In the genomic region with DNA sequence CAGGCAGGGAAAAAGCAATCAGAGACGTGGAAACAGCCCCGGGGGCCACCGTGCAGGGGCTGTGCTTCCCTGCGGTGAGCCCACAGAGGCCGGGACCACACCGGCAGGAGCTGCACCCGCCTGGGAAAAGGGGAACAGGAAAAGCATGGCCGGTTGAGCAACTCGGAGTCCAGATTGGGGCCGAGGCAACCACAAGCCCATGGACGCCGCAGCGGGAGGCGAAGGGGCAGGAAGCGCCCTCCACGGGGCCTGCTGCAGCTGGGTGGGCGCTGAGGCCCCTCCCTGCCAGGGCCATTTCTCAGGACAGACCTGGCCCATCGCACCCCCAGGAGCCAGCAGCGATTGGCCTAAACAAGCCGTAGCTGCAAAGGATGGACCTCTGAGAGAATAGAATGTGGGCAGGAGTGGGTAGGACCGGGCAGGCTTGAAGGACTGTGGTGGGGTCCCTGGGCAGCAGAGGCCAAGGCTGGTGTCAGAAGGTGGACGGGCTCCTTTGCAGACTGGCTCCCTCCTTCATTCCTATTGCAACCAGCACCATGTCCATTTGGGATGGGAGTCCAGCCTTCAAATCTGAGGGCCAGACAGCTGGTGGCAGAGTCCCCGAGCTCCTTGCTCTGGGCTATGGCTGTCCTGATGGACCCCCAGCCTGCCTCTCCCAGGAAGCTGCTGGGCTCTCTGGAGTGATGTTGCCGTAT, we compare ENCODE assay signal across 1 cellular context.
TF ChIP-seq lines count a peak whose summit lies in the region.

No MANE protein-coding gene starts in this region.

TF ChIP-seq in GM23338, 12 proteins besides CTCF, POLR2A, EP300 and RAD21:
- TF ChIP-seq CREB1 (CRISPR knock-in tag; IDR thresholded peaks at IDR 0.05; ENCODE audit: low read depth): no peak
- no peak for TF ChIP-seq ZNF331 (CRISPR knock-in tag; IDR thresholded peaks at IDR 0.05; ENCODE audit: low read depth)
- TF ChIP-seq NANOG (IDR thresholded peaks at IDR 0.05; ENCODE audit: borderline replicate concordance): no peak
- TF ChIP-seq, protein P1, sequence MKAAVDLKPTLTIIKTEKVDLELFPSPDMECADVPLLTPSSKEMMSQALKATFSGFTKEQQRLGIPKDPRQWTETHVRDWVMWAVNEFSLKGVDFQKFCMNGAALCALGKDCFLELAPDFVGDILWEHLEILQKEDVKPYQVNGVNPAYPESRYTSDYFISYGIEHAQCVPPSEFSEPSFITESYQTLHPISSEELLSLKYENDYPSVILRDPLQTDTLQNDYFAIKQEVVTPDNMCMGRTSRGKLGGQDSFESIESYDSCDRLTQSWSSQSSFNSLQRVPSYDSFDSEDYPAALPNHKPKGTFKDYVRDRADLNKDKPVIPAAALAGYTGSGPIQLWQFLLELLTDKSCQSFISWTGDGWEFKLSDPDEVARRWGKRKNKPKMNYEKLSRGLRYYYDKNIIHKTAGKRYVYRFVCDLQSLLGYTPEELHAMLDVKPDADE (IDR thresholded peaks at IDR 0.05): no peak
- TF ChIP-seq JUNB (IDR thresholded peaks at IDR 0.05; ENCODE audit: unreplicated experiment): no peak
- TF ChIP-seq, protein P2, sequence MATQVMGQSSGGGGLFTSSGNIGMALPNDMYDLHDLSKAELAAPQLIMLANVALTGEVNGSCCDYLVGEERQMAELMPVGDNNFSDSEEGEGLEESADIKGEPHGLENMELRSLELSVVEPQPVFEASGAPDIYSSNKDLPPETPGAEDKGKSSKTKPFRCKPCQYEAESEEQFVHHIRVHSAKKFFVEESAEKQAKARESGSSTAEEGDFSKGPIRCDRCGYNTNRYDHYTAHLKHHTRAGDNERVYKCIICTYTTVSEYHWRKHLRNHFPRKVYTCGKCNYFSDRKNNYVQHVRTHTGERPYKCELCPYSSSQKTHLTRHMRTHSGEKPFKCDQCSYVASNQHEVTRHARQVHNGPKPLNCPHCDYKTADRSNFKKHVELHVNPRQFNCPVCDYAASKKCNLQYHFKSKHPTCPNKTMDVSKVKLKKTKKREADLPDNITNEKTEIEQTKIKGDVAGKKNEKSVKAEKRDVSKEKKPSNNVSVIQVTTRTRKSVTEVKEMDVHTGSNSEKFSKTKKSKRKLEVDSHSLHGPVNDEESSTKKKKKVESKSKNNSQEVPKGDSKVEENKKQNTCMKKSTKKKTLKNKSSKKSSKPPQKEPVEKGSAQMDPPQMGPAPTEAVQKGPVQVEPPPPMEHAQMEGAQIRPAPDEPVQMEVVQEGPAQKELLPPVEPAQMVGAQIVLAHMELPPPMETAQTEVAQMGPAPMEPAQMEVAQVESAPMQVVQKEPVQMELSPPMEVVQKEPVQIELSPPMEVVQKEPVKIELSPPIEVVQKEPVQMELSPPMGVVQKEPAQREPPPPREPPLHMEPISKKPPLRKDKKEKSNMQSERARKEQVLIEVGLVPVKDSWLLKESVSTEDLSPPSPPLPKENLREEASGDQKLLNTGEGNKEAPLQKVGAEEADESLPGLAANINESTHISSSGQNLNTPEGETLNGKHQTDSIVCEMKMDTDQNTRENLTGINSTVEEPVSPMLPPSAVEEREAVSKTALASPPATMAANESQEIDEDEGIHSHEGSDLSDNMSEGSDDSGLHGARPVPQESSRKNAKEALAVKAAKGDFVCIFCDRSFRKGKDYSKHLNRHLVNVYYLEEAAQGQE (IDR thresholded peaks at IDR 0.05; ENCODE audit: unreplicated experiment): no peak
- TF ChIP-seq STAT1 (IDR thresholded peaks at IDR 0.05; ENCODE audit: unreplicated experiment): no peak
- TF ChIP-seq EZH2 (IDR thresholded peaks at IDR 0.05; ENCODE audit: low read depth, unreplicated experiment): no peak
- TF ChIP-seq, protein P3, sequence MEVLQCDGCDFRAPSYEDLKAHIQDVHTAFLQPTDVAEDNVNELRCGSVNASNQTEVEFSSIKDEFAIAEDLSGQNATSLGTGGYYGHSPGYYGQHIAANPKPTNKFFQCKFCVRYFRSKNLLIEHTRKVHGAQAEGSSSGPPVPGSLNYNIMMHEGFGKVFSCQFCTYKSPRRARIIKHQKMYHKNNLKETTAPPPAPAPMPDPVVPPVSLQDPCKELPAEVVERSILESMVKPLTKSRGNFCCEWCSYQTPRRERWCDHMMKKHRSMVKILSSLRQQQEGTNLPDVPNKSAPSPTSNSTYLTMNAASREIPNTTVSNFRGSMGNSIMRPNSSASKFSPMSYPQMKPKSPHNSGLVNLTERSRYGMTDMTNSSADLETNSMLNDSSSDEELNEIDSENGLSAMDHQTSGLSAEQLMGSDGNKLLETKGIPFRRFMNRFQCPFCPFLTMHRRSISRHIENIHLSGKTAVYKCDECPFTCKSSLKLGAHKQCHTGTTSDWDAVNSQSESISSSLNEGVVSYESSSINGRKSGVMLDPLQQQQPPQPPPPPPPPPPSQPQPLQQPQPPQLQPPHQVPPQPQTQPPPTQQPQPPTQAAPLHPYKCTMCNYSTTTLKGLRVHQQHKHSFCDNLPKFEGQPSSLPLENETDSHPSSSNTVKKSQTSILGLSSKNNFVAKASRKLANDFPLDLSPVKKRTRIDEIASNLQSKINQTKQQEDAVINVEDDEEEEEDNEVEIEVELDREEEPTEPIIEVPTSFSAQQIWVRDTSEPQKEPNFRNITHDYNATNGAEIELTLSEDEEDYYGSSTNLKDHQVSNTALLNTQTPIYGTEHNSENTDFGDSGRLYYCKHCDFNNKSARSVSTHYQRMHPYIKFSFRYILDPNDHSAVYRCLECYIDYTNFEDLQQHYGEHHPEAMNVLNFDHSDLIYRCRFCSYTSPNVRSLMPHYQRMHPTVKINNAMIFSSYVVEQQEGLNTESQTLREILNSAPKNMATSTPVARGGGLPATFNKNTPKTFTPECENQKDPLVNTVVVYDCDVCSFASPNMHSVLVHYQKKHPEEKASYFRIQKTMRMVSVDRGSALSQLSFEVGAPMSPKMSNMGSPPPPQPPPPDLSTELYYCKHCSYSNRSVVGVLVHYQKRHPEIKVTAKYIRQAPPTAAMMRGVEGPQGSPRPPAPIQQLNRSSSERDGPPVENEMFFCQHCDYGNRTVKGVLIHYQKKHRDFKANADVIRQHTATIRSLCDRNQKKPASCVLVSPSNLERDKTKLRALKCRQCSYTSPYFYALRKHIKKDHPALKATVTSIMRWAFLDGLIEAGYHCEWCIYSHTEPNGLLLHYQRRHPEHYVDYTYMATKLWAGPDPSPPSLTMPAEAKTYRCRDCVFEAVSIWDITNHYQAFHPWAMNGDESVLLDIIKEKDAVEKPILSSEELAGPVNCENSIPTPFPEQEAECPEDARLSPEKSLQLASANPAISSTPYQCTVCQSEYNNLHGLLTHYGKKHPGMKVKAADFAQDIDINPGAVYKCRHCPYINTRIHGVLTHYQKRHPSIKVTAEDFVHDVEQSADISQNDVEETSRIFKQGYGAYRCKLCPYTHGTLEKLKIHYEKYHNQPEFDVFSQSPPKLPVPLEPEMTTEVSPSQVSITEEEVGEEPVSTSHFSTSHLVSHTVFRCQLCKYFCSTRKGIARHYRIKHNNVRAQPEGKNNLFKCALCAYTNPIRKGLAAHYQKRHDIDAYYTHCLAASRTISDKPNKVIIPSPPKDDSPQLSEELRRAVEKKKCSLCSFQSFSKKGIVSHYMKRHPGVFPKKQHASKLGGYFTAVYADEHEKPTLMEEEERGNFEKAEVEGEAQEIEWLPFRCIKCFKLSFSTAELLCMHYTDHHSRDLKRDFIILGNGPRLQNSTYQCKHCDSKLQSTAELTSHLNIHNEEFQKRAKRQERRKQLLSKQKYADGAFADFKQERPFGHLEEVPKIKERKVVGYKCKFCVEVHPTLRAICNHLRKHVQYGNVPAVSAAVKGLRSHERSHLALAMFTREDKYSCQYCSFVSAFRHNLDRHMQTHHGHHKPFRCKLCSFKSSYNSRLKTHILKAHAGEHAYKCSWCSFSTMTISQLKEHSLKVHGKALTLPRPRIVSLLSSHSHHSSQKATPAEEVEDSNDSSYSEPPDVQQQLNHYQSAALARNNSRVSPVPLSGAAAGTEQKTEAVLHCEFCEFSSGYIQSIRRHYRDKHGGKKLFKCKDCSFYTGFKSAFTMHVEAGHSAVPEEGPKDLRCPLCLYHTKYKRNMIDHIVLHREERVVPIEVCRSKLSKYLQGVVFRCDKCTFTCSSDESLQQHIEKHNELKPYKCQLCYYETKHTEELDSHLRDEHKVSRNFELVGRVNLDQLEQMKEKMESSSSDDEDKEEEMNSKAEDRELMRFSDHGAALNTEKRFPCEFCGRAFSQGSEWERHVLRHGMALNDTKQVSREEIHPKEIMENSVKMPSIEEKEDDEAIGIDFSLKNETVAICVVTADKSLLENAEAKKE (CRISPR knock-in tag; IDR thresholded peaks at IDR 0.05): no peak
- TF ChIP-seq EZH2phosphoT487 (IDR thresholded peaks at IDR 0.05; ENCODE audit: unreplicated experiment): no peak
- TF ChIP-seq ZNF114 (CRISPR knock-in tag; IDR thresholded peaks at IDR 0.05): no peak
